8 cellular contexts compared by ENCODE assay signal in genomic region chr19:43527860-43528622, GRCh38. TPM values are rescaled to one million over a fixed set of nuclear protein-coding genes. Genes with fewer than 3 reads are reported as not detected.
A peak's percentile ranks its signal among the peaks of the same experiment; 100 is the strongest.
DNase-seq lines count a peak whose midpoint lies in the region; ATAC-seq, FAIRE-seq and TF ChIP-seq lines count a peak whose summit lies in the region.

No MANE protein-coding gene starts in this region.

- 26 to 35% methylated on average over 13 of the region's 13 CpGs for WGBS in pancreas, 2 donors

- H3K4me1 ChIP-seq in colonic mucosa = no peaks in the 10 kb centered on the region
- peaks cover 0 to 23% (median 13%) of the 10 kb centered on the region in 3 donors for H3K4me1 ChIP-seq in pancreas

- H3K36me3 ChIP-seq in colonic mucosa (no peaks in the 10 kb centered on the region), pancreas (no peaks in the 10 kb centered on the region)

- no peak for TF ChIP-seq CTCF in colonic mucosa (IDR thresholded peaks at IDR 0.05)
- TF ChIP-seq CTCF in pancreas (IDR thresholded peaks at IDR 0.05) = no peak

- DNase-seq in DMS79 (lab: John Stamatoyannopoulos, UW) (peak; percentile 64), NCI-H2107 treated with DMSO at 0.1 percent for 48 hours (lab: John Stamatoyannopoulos, UW; ENCODE audit: unreplicated experiment) (peak; percentile 42), colonic mucosa (peak; percentile 57), pancreas (no peak), T1000 (lab: John Stamatoyannopoulos, UW) (no peak), left lobe of liver (ENCODE audit: low spot score) (no peak), cerebellar nuclear complex (lab: John Stamatoyannopoulos, UW) (no peak)

- H3K9ac ChIP-seq in colonic mucosa (ENCODE audit: low read depth in 2 of 2, low read length in 2 of 2) = peak overlapping the region; percentile 51 to 97

- H3K27me3 ChIP-seq in colonic mucosa = no peaks in the 10 kb centered on the region
- no peaks in the 10 kb centered on the region for H3K27me3 ChIP-seq in pancreas

- H3K27ac ChIP-seq in colonic mucosa (peak overlapping the region; percentile 87), pancreas (peak overlapping the region in 3 of 4 donors; percentile 16 to 77 (median 73))

- ATAC-seq in pancreas = peak in 2 of 4 donors; percentile 2 to 4
- no peak for ATAC-seq in left lobe of liver
- ATAC-seq in GM21825 (IDR thresholded peaks at IDR 0.05; ENCODE audit: unreplicated experiment) = no peak

- H3K9me3 ChIP-seq in colonic mucosa = no peaks in the 10 kb centered on the region
- no peaks in the 10 kb centered on the region for H3K9me3 ChIP-seq in pancreas

- FAIRE-seq in pancreas (lab: Jason Lieb, UNC) = no peak

- intact Hi-C loops in colonic mucosa (cut with DNase I) (no loop called here), pancreas (cut with DNase I) (no loop called here)

- H3K4me3 ChIP-seq in colonic mucosa = peak overlapping the region; percentile 68
- peak overlapping the region in 1 of 4 donors; percentile 73 for H3K4me3 ChIP-seq in pancreas

RNA-seq across cellular contexts. Expression of gene ETHE1, which starts 1.0 kb away (rescaled TPM):
- total RNA-seq in colonic mucosa (100 to 1,000 TPM; 482 to 569 TPM), pancreas (10 to 100 TPM in 5 of 6 donors, 1 to 10 TPM in 1; 8.7 to 21.3 (median 15.9) TPM), left lobe of liver (43.5 TPM)
- 10 to 100 TPM; 13.6 to 17.3 TPM for polyA plus RNA-seq in pancreas

RNA-seq across cellular contexts. Expression of gene ZNF575, which starts 4.9 kb away (rescaled TPM):
- 10 to 100 TPM in 1 of 2 donors, 1 to 10 TPM in 1; 6.4 to 11.3 TPM for total RNA-seq in colonic mucosa
- 1 to 10 TPM in 5 of 6 donors, under 1 TPM in 1; 0.79 to 1.3 (median 1.2) TPM for total RNA-seq in pancreas
- polyA plus RNA-seq in pancreas = 1 to 10 TPM; 1.1 to 1.2 TPM
- 1.5 TPM for total RNA-seq in left lobe of liver

RNA-seq across cellular contexts. Expression of gene PHLDB3, which starts 23.5 kb away (rescaled TPM):
- total RNA-seq in colonic mucosa (10 to 100 TPM in 1 of 2 donors, 1 to 10 TPM in 1; 6.8 to 24.0 TPM), pancreas (10 to 100 TPM in 2 of 6 donors, 1 to 10 TPM in 4; 7.2 to 12.8 (median 9.5) TPM), left lobe of liver (17.7 TPM)
- polyA plus RNA-seq in pancreas = 10 to 100 TPM; 22.3 to 33.7 TPM

RNA-seq across cellular contexts. Expression of gene XRCC1, which starts 47.3 kb away (rescaled TPM):
- total RNA-seq in colonic mucosa (10 to 100 TPM; 22.3 to 40.7 TPM), pancreas (10 to 100 TPM in 5 of 6 donors, 1 to 10 TPM in 1; 9.3 to 13.5 (median 12.0) TPM), left lobe of liver (8.8 TPM)
- polyA plus RNA-seq in pancreas = 10 to 100 TPM; 15.0 to 19.3 TPM

RNA-seq across cellular contexts. Expression of gene PINLYP, which starts 47.6 kb away (rescaled TPM):
- total RNA-seq in colonic mucosa = 1 to 10 TPM in 1 of 2 donors, under 1 TPM in 1; 0.52 to 2.4 TPM
- 1 to 10 TPM in 2 of 6 donors, under 1 TPM in 4; 0.51 to 1.5 (median 0.60) TPM for total RNA-seq in pancreas
- polyA plus RNA-seq in pancreas = 1 to 10 TPM; 5.2 to 7.2 TPM
- 0.88 TPM for total RNA-seq in left lobe of liver

Comparison
In these comparisons a context has a peak if more than half of its experiments do, and no peak if none do; other contexts are left out.
1. DNase-seq: peak in DMS79 (single experiment), NCI-H2107 treated with DMSO at 0.1 percent for 48 hours (single experiment) and colonic mucosa (single experiment); none in pancreas (0 of 6), T1000 (single experiment), left lobe of liver (single experiment) and cerebellar nuclear complex (0 of 2).
2. RNA of gene ETHE1, which starts 1.0 kb away (total RNA-seq): 482 to 569 TPM in colonic mucosa; 43.5 TPM in left lobe of liver (single experiment) and 8.7 to 21.3 TPM in pancreas; every median in the first group is over 10 times any median in the second.